10 cellular contexts compared by ENCODE assay signal in the genomic region with DNA sequence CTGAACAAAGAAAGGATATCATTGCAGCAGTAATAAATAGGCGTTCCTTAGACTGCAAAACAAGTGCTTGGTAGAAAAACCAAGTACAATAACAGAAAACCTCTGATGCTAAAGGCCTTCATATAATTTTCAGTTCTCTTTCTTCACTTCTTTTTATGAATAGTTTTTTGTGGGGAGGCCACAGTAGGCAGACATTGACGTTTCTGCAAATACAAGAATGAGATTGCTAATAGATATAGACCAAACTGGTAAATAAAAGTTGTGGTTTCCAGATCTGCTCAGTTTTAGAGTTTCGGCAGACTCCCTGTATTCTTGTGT. TPM values are rescaled to one million over a fixed set of nuclear protein-coding genes. Genes with fewer than 3 reads are reported as not detected.
DNase-seq lines count a peak whose midpoint lies in the region; ATAC-seq, FAIRE-seq and TF ChIP-seq lines count a peak whose summit lies in the region.
"Had no signal": no experiment of that assay in that cellular context is flagged by ENCODE, and none has a peak within 500 bp of the region (broad histone marks: within the 10 kb centered on the region; RNA-seq: fewer than 3 reads in every experiment).

No MANE protein-coding gene starts in this region.

- in situ Hi-C loops in G401 (cut with HindIII; ENCODE audit: low sequenced_read_pairs), result no loop called here

- H3K9me3 Mint-ChIP-seq in glutamatergic neuron (ENCODE audit: unreplicated experiment), result no peaks in the 10 kb centered on the region

- no peak overlapping the region for H3K4me3 Mint-ChIP-seq in glutamatergic neuron (ENCODE audit: unreplicated experiment)

- peak; percentile 43 for ATAC-seq in GM19324 (IDR thresholded peaks at IDR 0.05; ENCODE audit: low FRiP score, unreplicated experiment)
- ATAC-seq in HG02840 (IDR thresholded peaks at IDR 0.05; ENCODE audit: low FRiP score, unreplicated experiment), result peak; percentile 52
- peak; percentile 29 for ATAC-seq in HG03575 (IDR thresholded peaks at IDR 0.05; ENCODE audit: extremely low read depth, insufficient number of reproducible peaks, low FRiP score, unreplicated experiment)

- no peak for FAIRE-seq in HTR-8/SVneo (lab: Jason Lieb, UNC)

- H3K27me3 ChIP-seq in GM06990 (replicated peaks; ENCODE audit: control insufficient read depth, insufficient read depth, low read length), result no peaks in the 10 kb centered on the region
- H3K27me3 ChIP-seq: stomach had no signal

- TF ChIP-seq CTCF in GM06990 (IDR thresholded peaks at IDR 0.05; ENCODE audit: insufficient read depth, low read length, poor library complexity, severe bottlenecking), result no peak
- TF ChIP-seq CTCF in glutamatergic neuron (IDR thresholded peaks at IDR 0.05; ENCODE audit: partially characterized antibody, unreplicated experiment), result no peak

- H3K36me3 Mint-ChIP-seq in glutamatergic neuron (ENCODE audit: unreplicated experiment), result no peaks in the 10 kb centered on the region

- DNase-seq in GM06990 (ENCODE audit: extremely low read depth, insufficient read length) (peak; percentile 41), HTR-8/SVneo (ENCODE audit: insufficient read length, low spot score) (no peak), glutamatergic neuron (no peak), G401 (ENCODE audit: low spot score) (no peak), H4 (ENCODE audit: low spot score) (no peak)
- DNase-seq: activated CD4-positive, alpha-beta T cell treated with anti-CD3 and anti-CD28 coated beads for 48 hours; stomach had no signal

- H3K27ac Mint-ChIP-seq in glutamatergic neuron (ENCODE audit: unreplicated experiment), result no peak overlapping the region

- no peak overlapping the region for H3K4me3 ChIP-seq in GM06990 (replicated peaks; ENCODE audit: low read depth, low read length)
- H3K4me3 ChIP-seq: stomach had no signal

- peaks cover 1% of the 10 kb centered on the region for H3K27me3 Mint-ChIP-seq in glutamatergic neuron (ENCODE audit: unreplicated experiment)

- no peaks in the 10 kb centered on the region for H3K4me1 Mint-ChIP-seq in glutamatergic neuron (ENCODE audit: low read depth, unreplicated experiment)

- no peaks in the 10 kb centered on the region for H3K36me3 ChIP-seq in GM06990 (ENCODE audit: control insufficient read depth, insufficient read depth, low read length)
- H3K36me3 ChIP-seq: stomach had no signal

RNA-seq across cellular contexts. Expression of a gene that starts 57.0 kb away (rescaled TPM):
- 121 TPM for total RNA-seq in glutamatergic neuron (ENCODE audit: unreplicated experiment)
- 34.6 and 71.2 TPM in 2 replicates for total RNA-seq in G401 (2014; rRNA removed; shearing (Covaris generic))
- total RNA-seq in H4 (2014; rRNA removed; shearing (Covaris generic)), result 37.2 and 41.5 TPM in 2 replicates
